In genomic region chr2:19532797-19533196, GRCh38 we compare ENCODE assay signal across 26 cellular contexts.
DNase-seq lines count a peak whose midpoint lies in the region; ATAC-seq and TF ChIP-seq lines count a peak whose summit lies in the region.
"Had no signal": no experiment of that assay in that cellular context is flagged by ENCODE, and none has a peak within 500 bp of the region (broad histone marks: within the 10 kb centered on the region; RNA-seq: fewer than 3 reads in every experiment).

No MANE protein-coding gene starts in this region.

- in situ Hi-C loops in brain microvascular endothelial cell (cut with HindIII; ENCODE audit: low pct_ligation_motif_present, low sequenced_read_pairs), result no loop called here

- intact Hi-C loops in vagina (cut with DNase I) (no loop called here), body of pancreas (cut with DNase I) (no loop called here), breast epithelium (cut with DNase I; ENCODE audit: low total_unique reads) (no loop called here)

- H3K36me3 ChIP-seq in brain microvascular endothelial cell (replicated peaks) (no peaks in the 10 kb centered on the region), vagina (no peaks in the 10 kb centered on the region), body of pancreas (replicated peaks in 1 of 2; ENCODE audit: insufficient read depth in 1 of 2, low read depth in 2 of 2) (no peaks in the 10 kb centered on the region), breast epithelium (no peaks in the 10 kb centered on the region)
- H3K36me3 ChIP-seq: BE2C, heart right ventricle, tibial artery had no signal

- H3K27me3 ChIP-seq in brain microvascular endothelial cell (replicated peaks) (no peaks in the 10 kb centered on the region), foreskin keratinocyte (no peaks in the 10 kb centered on the region), vagina (no peaks in the 10 kb centered on the region), body of pancreas (no peaks in the 10 kb centered on the region), breast epithelium (no peaks in the 10 kb centered on the region)
- H3K27me3 ChIP-seq: BE2C, heart right ventricle, tibial artery had no signal

- peak; percentile 88 for ATAC-seq in foreskin keratinocyte
- no peak for ATAC-seq in body of pancreas
- ATAC-seq: heart right ventricle, left cardiac atrium, PC-3 had no signal

- no peak overlapping the region for H3K27ac ChIP-seq in brain microvascular endothelial cell
- no peak overlapping the region for H3K27ac ChIP-seq in foreskin keratinocyte
- H3K27ac ChIP-seq in vagina, result no peak overlapping the region
- no peak overlapping the region for H3K27ac ChIP-seq in body of pancreas
- H3K27ac ChIP-seq in breast epithelium, result no peak overlapping the region
- H3K27ac ChIP-seq: heart right ventricle, parathyroid adenoma, tibial artery had no signal

- peaks cover 7% of the 10 kb centered on the region for H3K4me1 ChIP-seq in foreskin keratinocyte
- no peaks in the 10 kb centered on the region for H3K4me1 ChIP-seq in vagina
- no peaks in the 10 kb centered on the region for H3K4me1 ChIP-seq in body of pancreas
- no peaks in the 10 kb centered on the region for H3K4me1 ChIP-seq in breast epithelium
- H3K4me1 ChIP-seq: BE2C, parathyroid adenoma, tibial artery had no signal

- H3K4me3 ChIP-seq in brain microvascular endothelial cell (ENCODE audit: low read depth, low read length) (no peak overlapping the region), vagina (no peak overlapping the region), body of pancreas (no peak overlapping the region), breast epithelium (no peak overlapping the region)
- H3K4me3 ChIP-seq: heart right ventricle, tibial artery had no signal

- TF ChIP-seq POLR2A in vagina (IDR thresholded peaks at IDR 0.05) (no peak), body of pancreas (IDR thresholded peaks at IDR 0.05) (no peak), breast epithelium (IDR thresholded peaks at IDR 0.05) (no peak)

- H3K9me3 ChIP-seq in vagina (no peaks in the 10 kb centered on the region), body of pancreas (no peaks in the 10 kb centered on the region), breast epithelium (no peaks in the 10 kb centered on the region)
- H3K9me3 ChIP-seq: BE2C had no signal

- TF ChIP-seq CTCF in brain microvascular endothelial cell (IDR thresholded peaks at IDR 0.05; ENCODE audit: low read depth, low read length, missing control alignments) (no peak), foreskin keratinocyte (conservative IDR thresholded peaks at IDR 0.05) (no peak), vagina (IDR thresholded peaks at IDR 0.05) (no peak), body of pancreas (IDR thresholded peaks at IDR 0.05) (no peak), breast epithelium (IDR thresholded peaks at IDR 0.05) (no peak)

- DNase-seq in AG08396 (ENCODE audit: low spot score), result peak; percentile 16
- peak; percentile 60 for DNase-seq in HT1080 (ENCODE audit: low read depth)
- DNase-seq in brain microvascular endothelial cell, result peak; percentile 52
- DNase-seq in foreskin keratinocyte, result peak; percentile 58 to 77
- no peak for DNase-seq in vagina (ENCODE audit: extremely low spot score in 2 of 2)
- no peak for DNase-seq in body of pancreas
- no peak for DNase-seq in NCI-H524 treated with DMSO at 0.1 percent for 48 hours (lab: John Stamatoyannopoulos, UW)
- DNase-seq in breast epithelium (ENCODE audit: low spot score in 2 of 2), result no peak
- DNase-seq: activated CD4-positive, alpha-beta T cell treated with anti-CD3 and anti-CD28 coated beads, Interleukin-2, amount 50 U/mL, for 4 hours; activated naive CD4-positive, alpha-beta T cell treated with anti-CD3 and anti-CD28 coated beads, Interleukin-2, amount 10 ng/mL, durations not matched to agents 7 days and 5 days; anterior cingulate cortex; BE2C; CD8-positive, alpha-beta memory T cell; central memory CD4-positive, alpha-beta T cell; dermis blood vessel endothelial cell; H7; heart right ventricle; left cardiac atrium; NCI-H1694; NCI-H524; PC-3; SHP77; stimulated activated CD4-positive, alpha-beta T cell treated with anti-CD3 and anti-CD28 coated beads, Interleukin-2, amount 100 ng/mL, for 24 hours; SW 1271; tibial artery had no signal

Comparison
In these comparisons a context has a peak if more than half of its experiments do, and no peak if none do; other contexts are left out.
1. DNase-seq: peak in AG08396 (single experiment), HT1080 (single experiment), brain microvascular endothelial cell (single experiment) and foreskin keratinocyte (2 of 2); none in vagina (0 of 2), body of pancreas (0 of 4), NCI-H524 treated with DMSO at 0.1 percent for 48 hours (single experiment) and breast epithelium (0 of 2).